Comparison of ENCODE assay signal across 8 cellular contexts in genomic region chr17:78934681-78935418, GRCh38. TPM values are rescaled to one million over a fixed set of nuclear protein-coding genes. Genes with fewer than 3 reads are reported as not detected.
A peak's percentile ranks its signal among the peaks of the same experiment; 100 is the strongest.
DNase-seq lines count a peak whose midpoint lies in the region; ATAC-seq and TF ChIP-seq lines count a peak whose summit lies in the region.

No MANE protein-coding gene starts in this region.

- no peak for ATAC-seq in lower lobe of right lung
- no peak for ATAC-seq in thoracic aorta (ENCODE audit: insufficient number of reproducible peaks, low FRiP score, low read depth)
- no peak for ATAC-seq in sciatic nerve
- ATAC-seq in GM18519 (IDR thresholded peaks at IDR 0.05; ENCODE audit: low FRiP score, unreplicated experiment), result no peak

- H3K4me1 ChIP-seq in breast epithelium (peaks cover 0 to 15% of the 10 kb centered on the region in 2 donors), lower lobe of right lung (peaks cover 22% of the 10 kb centered on the region), thoracic aorta (ENCODE audit: control insufficient read depth in 1 of 2, low read depth in 2 of 2) (peaks cover 25 to 47% of the 10 kb centered on the region in 2 donors)

- no peak for TF ChIP-seq POLR2A in breast epithelium (IDR thresholded peaks at IDR 0.05)

- H3K27ac ChIP-seq in breast epithelium (peak overlapping the region; percentile 70 to 95), lower lobe of right lung (peak overlapping the region; percentile 80), thoracic aorta (peak overlapping the region; percentile 94 to 96)

- peak; percentile 46 for DNase-seq in LHCN-M2 (ENCODE audit: low read depth)
- DNase-seq in breast epithelium (ENCODE audit: low spot score in 2 of 2), result no peak
- DNase-seq in lower lobe of right lung, result no peak
- DNase-seq in thoracic aorta (ENCODE audit: low spot score), result no peak
- no peak for DNase-seq in sciatic nerve (ENCODE audit: low spot score)
- DNase-seq in C1 segment of cervical spinal cord (lab: John Stamatoyannopoulos, UW), result no peak
- DNase-seq in stimulated activated CD4-positive, alpha-beta T cell treated with anti-CD3 and anti-CD28 coated beads, Interleukin-4, amount 100 ng/mL, for 4 hours, result no peak

- H3K27me3 ChIP-seq in breast epithelium (no peaks in the 10 kb centered on the region), lower lobe of right lung (ENCODE audit: low read depth) (no peaks in the 10 kb centered on the region), thoracic aorta (replicated peaks; ENCODE audit: insufficient read depth) (no peaks in the 10 kb centered on the region)

- H3K4me3 ChIP-seq in breast epithelium (peak overlapping the region in 1 of 3 donors; percentile 60), lower lobe of right lung (no peak overlapping the region), thoracic aorta (peak overlapping the region; percentile 55)

- H3K9me3 ChIP-seq in breast epithelium (no peaks in the 10 kb centered on the region), lower lobe of right lung (no peaks in the 10 kb centered on the region), thoracic aorta (no peaks in the 10 kb centered on the region)

- TF ChIP-seq CTCF in breast epithelium (IDR thresholded peaks at IDR 0.05), result no peak
- no peak for TF ChIP-seq CTCF in lower lobe of right lung (IDR thresholded peaks at IDR 0.05)
- TF ChIP-seq CTCF in thoracic aorta (IDR thresholded peaks at IDR 0.05), result no peak

- H3K36me3 ChIP-seq in breast epithelium (no peaks in the 10 kb centered on the region), lower lobe of right lung (no peaks in the 10 kb centered on the region), thoracic aorta (no peaks in the 10 kb centered on the region)

- intact Hi-C loops in breast epithelium (cut with DNase I; ENCODE audit: low total_unique reads) (no loop called here), lower lobe of right lung (cut with DNase I) (no loop called here), sciatic nerve (cut with DNase I) (no loop called here)

RNA-seq across cellular contexts. Expression of gene TIMP2, which starts 9.7 kb away (rescaled TPM):
- total RNA-seq in LHCN-M2 (2014; rRNA removed) (94.7 and 127 TPM in 2 replicates), breast epithelium (100 to 1,000 TPM in 2 of 3 donors, 10 to 100 TPM in 1; 72.0 to 344 (median 112) TPM), lower lobe of right lung (260 TPM), thoracic aorta (100 to 1,000 TPM; 475 to 619 TPM), sciatic nerve (720 TPM)
- 273 TPM for polyA plus RNA-seq in LHCN-M2 (2012)

RNA-seq across cellular contexts. Expression of gene CEP295NL, which starts 31.8 kb away (rescaled TPM):
- total RNA-seq in LHCN-M2 (2014; rRNA removed) (0.17 and 0.32 TPM in 2 replicates), breast epithelium (1 to 10 TPM; 1.8 to 7.2 (median 2.6) TPM), lower lobe of right lung (5.5 TPM), thoracic aorta (10 to 100 TPM in 1 of 2 donors, 1 to 10 TPM in 1; 6.8 to 13.0 TPM), sciatic nerve (16.7 TPM)
- polyA plus RNA-seq in LHCN-M2 (2012), result 0.24 TPM

RNA-seq across cellular contexts. Expression of gene LGALS3BP, which starts 44.9 kb away (rescaled TPM):
- total RNA-seq in LHCN-M2 (2014; rRNA removed) (331 and 403 TPM in 2 replicates), breast epithelium (100 to 1,000 TPM; 192 to 532 (median 206) TPM), lower lobe of right lung (417 TPM), thoracic aorta (100 to 1,000 TPM; 205 to 308 TPM), sciatic nerve (147 TPM)
- 205 TPM for polyA plus RNA-seq in LHCN-M2 (2012)
